19 cellular contexts compared by ENCODE assay signal in the genomic region with DNA sequence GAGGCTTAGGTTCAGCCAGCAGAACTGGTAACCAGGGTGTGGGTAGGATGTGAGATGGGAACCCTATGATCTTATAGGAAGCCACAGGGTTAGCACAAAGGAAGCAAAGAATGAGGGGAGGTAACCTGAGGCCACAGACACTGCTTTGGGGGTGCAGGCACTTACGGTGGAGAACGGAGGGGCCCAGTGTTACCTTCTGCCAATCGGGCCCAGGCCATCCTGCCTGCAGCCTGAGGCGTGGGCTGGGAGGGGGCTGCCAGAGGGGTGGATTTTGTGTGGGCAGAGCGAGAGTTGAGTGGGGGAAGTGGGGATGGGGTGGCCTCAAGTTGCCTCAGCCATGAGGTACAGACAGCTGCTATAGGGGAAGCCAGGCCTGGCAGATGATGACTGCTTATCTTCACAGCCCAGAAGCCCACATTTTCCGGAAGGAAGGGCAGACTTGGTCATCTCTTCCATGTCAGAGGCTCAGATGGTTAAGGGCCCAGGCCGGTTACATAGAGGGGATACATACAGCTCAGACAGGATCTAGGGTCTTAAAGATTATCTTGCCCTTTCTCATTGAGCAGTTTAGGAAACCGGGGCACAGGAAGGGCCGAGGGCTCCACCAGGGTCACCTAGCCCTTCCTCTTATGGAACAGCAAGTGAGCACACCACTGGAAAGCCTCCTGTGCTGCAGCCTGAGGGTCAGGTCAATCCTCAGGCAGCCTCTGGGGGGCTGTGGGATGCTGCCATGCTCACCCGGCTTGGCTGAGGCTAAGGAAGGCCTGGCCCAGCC. TPM values are rescaled to one million over a fixed set of nuclear protein-coding genes. Genes with fewer than 3 reads are reported as not detected.
DNase-seq lines count a peak whose midpoint lies in the region; ATAC-seq and TF ChIP-seq lines count a peak whose summit lies in the region.
"Had no signal": no experiment of that assay in that cellular context is flagged by ENCODE, and none has a peak within 500 bp of the region (broad histone marks: within the 10 kb centered on the region; RNA-seq: fewer than 3 reads in every experiment).

No MANE protein-coding gene starts in this region.

- TF ChIP-seq POLR2A in uterus (IDR thresholded peaks at IDR 0.05): no peak

- H3K36me3 ChIP-seq in left lung (no peaks in the 10 kb centered on the region), upper lobe of right lung (no peaks in the 10 kb centered on the region), uterus (no peaks in the 10 kb centered on the region), BE2C (no peaks in the 10 kb centered on the region)
- H3K36me3 ChIP-seq: lower lobe of right lung, tibial nerve had no signal

- ATAC-seq in activated T-cell treated with anti-CD3 and anti-CD28 coated beads, Interleukin-2, amount 50 U/mL, for 72 hours (replicated peaks in 1 of 2): peak; percentile 42 to 73
- peak; percentile 30 for ATAC-seq in left lung
- ATAC-seq in upper lobe of right lung: peak; percentile 25
- ATAC-seq: SK-N-SH treated with all-trans-retinoic acid at 6 μM for 48 hours had no signal

- H3K4me3 ChIP-seq in left lung: no peak overlapping the region
- H3K4me3 ChIP-seq in upper lobe of right lung: no peak overlapping the region
- H3K4me3 ChIP-seq in uterus: no peak overlapping the region
- no peak overlapping the region for H3K4me3 ChIP-seq in BE2C (ENCODE audit: low read depth, low read length)
- H3K4me3 ChIP-seq: A549, lower lobe of right lung, tibial nerve had no signal

- no peaks in the 10 kb centered on the region for H3K9me3 Mint-ChIP-seq in activated T-cell treated with anti-CD3 and anti-CD28 coated beads, Interleukin-2, amount 50 U/mL, for 72 hours
- no peaks in the 10 kb centered on the region for H3K9me3 Mint-ChIP-seq in activated T-cell treated with anti-CD3 and anti-CD28 coated beads, Interleukin-2, amount 50 U/mL, for 24 hours
- H3K9me3 Mint-ChIP-seq: CD8-positive, alpha-beta memory T cell; endodermal cell; nephron progenitor cell had no signal

- H3K27ac Mint-ChIP-seq in activated T-cell treated with anti-CD3 and anti-CD28 coated beads, Interleukin-2, amount 50 U/mL, for 72 hours: no peak overlapping the region
- H3K27ac Mint-ChIP-seq in activated T-cell treated with anti-CD3 and anti-CD28 coated beads, Interleukin-2, amount 50 U/mL, for 24 hours: no peak overlapping the region
- H3K27ac Mint-ChIP-seq: endodermal cell, nephron progenitor cell had no signal

- intact Hi-C loops in left lung (cut with DNase I): no loop called here
- intact Hi-C loops in upper lobe of right lung (cut with DNase I): no loop called here
- intact Hi-C loops in uterus (cut with DNase I; ENCODE audit: low total_unique reads): no loop called here

- TF ChIP-seq CTCF in left lung (IDR thresholded peaks at IDR 0.05) (no peak), upper lobe of right lung (IDR thresholded peaks at IDR 0.05) (no peak), uterus (IDR thresholded peaks at IDR 0.05) (no peak), BE2C (IDR thresholded peaks at IDR 0.05; ENCODE audit: low read depth, low read length) (no peak)

- no peaks in the 10 kb centered on the region for H3K36me3 Mint-ChIP-seq in activated T-cell treated with anti-CD3 and anti-CD28 coated beads, Interleukin-2, amount 50 U/mL, for 72 hours (ENCODE audit: insufficient read depth in 2 of 2)
- H3K36me3 Mint-ChIP-seq in activated T-cell treated with anti-CD3 and anti-CD28 coated beads, Interleukin-2, amount 50 U/mL, for 24 hours (ENCODE audit: low read depth): no peaks in the 10 kb centered on the region

- peaks cover 11% of the 10 kb centered on the region for H3K4me1 Mint-ChIP-seq in activated T-cell treated with anti-CD3 and anti-CD28 coated beads, Interleukin-2, amount 50 U/mL, for 72 hours (ENCODE audit: low read depth)
- peaks cover 16% of the 10 kb centered on the region for H3K4me1 Mint-ChIP-seq in activated T-cell treated with anti-CD3 and anti-CD28 coated beads, Interleukin-2, amount 50 U/mL, for 24 hours (ENCODE audit: low read depth)
- H3K4me1 Mint-ChIP-seq: endodermal cell, nephron progenitor cell had no signal

- no peak overlapping the region for H3K4me3 Mint-ChIP-seq in activated T-cell treated with anti-CD3 and anti-CD28 coated beads, Interleukin-2, amount 50 U/mL, for 72 hours
- no peak overlapping the region for H3K4me3 Mint-ChIP-seq in activated T-cell treated with anti-CD3 and anti-CD28 coated beads, Interleukin-2, amount 50 U/mL, for 24 hours
- H3K4me3 Mint-ChIP-seq: endodermal cell, nephron progenitor cell had no signal

- H3K4me1 ChIP-seq in left lung: peaks cover 0 to 18% of the 10 kb centered on the region in 2 donors
- H3K4me1 ChIP-seq in upper lobe of right lung: no peaks in the 10 kb centered on the region
- no peaks in the 10 kb centered on the region for H3K4me1 ChIP-seq in uterus
- peaks cover 4% of the 10 kb centered on the region; the same call in 1 of the 2 replicates for H3K4me1 ChIP-seq in BE2C
- H3K4me1 ChIP-seq: lower lobe of right lung, tibial nerve had no signal

- no peaks in the 10 kb centered on the region for H3K9me3 ChIP-seq in left lung
- no peaks in the 10 kb centered on the region for H3K9me3 ChIP-seq in upper lobe of right lung
- H3K9me3 ChIP-seq in uterus: no peaks in the 10 kb centered on the region
- no peaks in the 10 kb centered on the region for H3K9me3 ChIP-seq in BE2C
- H3K9me3 ChIP-seq: A549, lower lobe of right lung, tibial nerve had no signal

- no peaks in the 10 kb centered on the region for H3K27me3 Mint-ChIP-seq in activated T-cell treated with anti-CD3 and anti-CD28 coated beads, Interleukin-2, amount 50 U/mL, for 72 hours (ENCODE audit: low read depth)
- H3K27me3 Mint-ChIP-seq in activated T-cell treated with anti-CD3 and anti-CD28 coated beads, Interleukin-2, amount 50 U/mL, for 24 hours: no peaks in the 10 kb centered on the region

- DNase-seq in activated T-cell treated with anti-CD3 and anti-CD28 coated beads, Interleukin-2, amount 50 U/mL, for 72 hours: peak in 1 of 2 donors; percentile 27
- DNase-seq in activated T-cell treated with anti-CD3 and anti-CD28 coated beads, Interleukin-2, amount 50 U/mL, for 24 hours: no peak
- DNase-seq in UCSD-AML1 (lab: John Stamatoyannopoulos, UW; ENCODE audit: unreplicated experiment) (peak; percentile 87), left lung (no peak), upper lobe of right lung (no peak), HT-29 (ENCODE audit: low spot score) (no peak), uterus (no peak), BE2C (no peak)
- DNase-seq: central memory CD4-positive, alpha-beta T cell; EL; lower lobe of right lung; NCI-H526; nephron progenitor cell; retina had no signal

- H3K27me3 ChIP-seq in left lung (no peaks in the 10 kb centered on the region), upper lobe of right lung (no peaks in the 10 kb centered on the region), uterus (no peaks in the 10 kb centered on the region), BE2C (no peaks in the 10 kb centered on the region)
- H3K27me3 ChIP-seq: tibial nerve had no signal

- H3K27ac ChIP-seq in left lung (no peak overlapping the region), upper lobe of right lung (no peak overlapping the region), uterus (no peak overlapping the region)
- H3K27ac ChIP-seq: A549, lower lobe of right lung, tibial nerve had no signal

RNA-seq across cellular contexts. Expression of gene VSIR, which starts 24.4 kb away (rescaled TPM):
- total RNA-seq in activated T-cell treated with anti-CD3 and anti-CD28 coated beads, Interleukin-2, amount 50 U/mL, for 72 hours: 10 to 100 TPM; 70.1 to 70.5 TPM
- total RNA-seq in left lung (100 to 1,000 TPM in 1 of 2 donors, 10 to 100 TPM in 1; 46.7 to 133 TPM), upper lobe of right lung (128 TPM), uterus (100 to 1,000 TPM in 1 of 4 donors, 10 to 100 TPM in 3; 18.9 to 127 (median 36.7) TPM)
- total RNA-seq in HT-29 (2014; rRNA removed; shearing (Covaris generic)): 25.0 and 28.8 TPM in 2 replicates
- polyA plus RNA-seq in BE2C (2012; ENCODE audit: insufficient read depth, insufficient read length, low read depth): 2.5 TPM

RNA-seq across cellular contexts. Expression of gene PSAP, which starts 53.3 kb away (rescaled TPM):
- total RNA-seq in activated T-cell treated with anti-CD3 and anti-CD28 coated beads, Interleukin-2, amount 50 U/mL, for 72 hours: 100 to 1,000 TPM; 111 to 139 TPM
- total RNA-seq in left lung (1,000 to 10,000 TPM; 1,484 to 1,668 TPM), upper lobe of right lung (1,464 TPM), uterus (100 to 1,000 TPM; 603 to 903 (median 759) TPM)
- total RNA-seq in HT-29 (2014; rRNA removed; shearing (Covaris generic)): 548 and 565 TPM in 2 replicates
- 1,064 TPM for polyA plus RNA-seq in BE2C (2012; ENCODE audit: insufficient read depth, insufficient read length, low read depth)
